9 cellular contexts compared by ENCODE assay signal in genomic region chr17:74605361-74605760, GRCh38. TPM values are rescaled to one million over a fixed set of nuclear protein-coding genes. Genes with fewer than 3 reads are reported as not detected.
A peak's percentile ranks its signal among the peaks of the same experiment; 100 is the strongest.
DNase-seq lines count a peak whose midpoint lies in the region; ATAC-seq and TF ChIP-seq lines count a peak whose summit lies in the region.
"Had no signal": no experiment of that assay in that cellular context is flagged by ENCODE, and none has a peak within 500 bp of the region (broad histone marks: within the 10 kb centered on the region; RNA-seq: fewer than 3 reads in every experiment).

No MANE protein-coding gene starts in this region.

- H3K4me3 ChIP-seq in smooth muscle cell: no peak overlapping the region
- H3K4me3 ChIP-seq in coronary artery: no peak overlapping the region

- H3F3A ChIP-seq in smooth muscle cell (ENCODE audit: low read depth): no peaks in the 10 kb centered on the region

- H2AFZ ChIP-seq in smooth muscle cell (ENCODE audit: low read depth): no peak overlapping the region

- ATAC-seq in Right ventricle myocardium superior (ENCODE audit: poor library complexity): peak; percentile 65

- no peaks in the 10 kb centered on the region for H3K36me3 ChIP-seq in smooth muscle cell (ENCODE audit: low read depth)

- peaks cover 8% of the 10 kb centered on the region for H3K27me3 ChIP-seq in smooth muscle cell (ENCODE audit: low read depth)

- H3K27ac ChIP-seq in smooth muscle cell (ENCODE audit: low read depth) (no peak overlapping the region), coronary artery (no peak overlapping the region)

- no peaks in the 10 kb centered on the region for H3K9me3 ChIP-seq in smooth muscle cell (replicated peaks; ENCODE audit: low read depth)

- 40% methylated on average over 10 of the region's 10 CpGs for WGBS in smooth muscle cell (ENCODE audit: low lambda C conversion rate)

- H3K79me2 ChIP-seq in smooth muscle cell (ENCODE audit: low read depth): no peaks in the 10 kb centered on the region

- no peaks in the 10 kb centered on the region for H4K20me1 ChIP-seq in smooth muscle cell (ENCODE audit: low read depth)

- no peak overlapping the region for H3K4me2 ChIP-seq in smooth muscle cell

- TF ChIP-seq CTCF in smooth muscle cell (IDR thresholded peaks at IDR 0.05; ENCODE audit: borderline replicate concordance, insufficient read depth, poor library complexity, severe bottlenecking) (no peak), coronary artery (IDR thresholded peaks at IDR 0.05) (no peak)

- intact Hi-C loops in Right ventricle myocardium superior (cut with DNase I): no loop called here

- no peaks in the 10 kb centered on the region for H3K4me1 ChIP-seq in smooth muscle cell (ENCODE audit: low read depth)

- DNase-seq in GM04503 (ENCODE audit: low read depth): peak; percentile 46
- peak; percentile 84 for DNase-seq in amniotic epithelial cell (ENCODE audit: low read depth)
- peak; percentile 77 for DNase-seq in Right ventricle myocardium superior
- DNase-seq in smooth muscle cell (lab: John Stamatoyannopoulos, UW; ENCODE audit: unreplicated experiment): peak; percentile 24
- DNase-seq in coronary artery (ENCODE audit: low spot score): no peak
- no peak for DNase-seq in activated CD4-positive, CD25-positive, alpha-beta regulatory T cell (lab: John Stamatoyannopoulos, UW)
- no peak for DNase-seq in GM19238 (ENCODE audit: insufficient read length, low spot score)
- DNase-seq in stimulated activated CD4-positive, alpha-beta T cell treated with anti-CD3 and anti-CD28 coated beads, Interleukin-4, amount 100 ng/mL, for 1 hour: no peak

- H3K9ac ChIP-seq in smooth muscle cell (ENCODE audit: low read depth): no peak overlapping the region

RNA-seq across cellular contexts. Expression of gene CD300LD, which starts 13.3 kb away (rescaled TPM):
- total RNA-seq in Right ventricle myocardium superior: not detected
- not detected in 2 replicates for total RNA-seq in smooth muscle cell
- polyA plus RNA-seq in smooth muscle cell: not detected in 2 replicates
- total RNA-seq: temporal lobe had no signal

RNA-seq across cellular contexts. Expression of gene CD300E, which starts 18.2 kb away (rescaled TPM):
- total RNA-seq in Right ventricle myocardium superior (0.38 TPM), smooth muscle cell (0.09 TPM in 1 of 2 replicates, not detected in the other)
- polyA plus RNA-seq in smooth muscle cell: not detected in 2 replicates

RNA-seq across cellular contexts. Expression of gene CD300H, which starts 38.1 kb away (rescaled TPM):
- total RNA-seq in Right ventricle myocardium superior (not detected), smooth muscle cell (not detected in 2 replicates)
- 0.65 TPM in 1 of 2 replicates, not detected in the other for polyA plus RNA-seq in smooth muscle cell
- total RNA-seq: temporal lobe had no signal

RNA-seq across cellular contexts. Expression of gene CD300C, which starts 59.4 kb away (rescaled TPM):
- total RNA-seq in Right ventricle myocardium superior (1.00 TPM), smooth muscle cell (not detected in 2 replicates)
- polyA plus RNA-seq in smooth muscle cell: 0.46 TPM in 1 of 2 replicates, not detected in the other

Comparison
In these comparisons a context has a peak if more than half of its experiments do, and no peak if none do; other contexts are left out.
1. DNase-seq: peak in GM04503 (single experiment), amniotic epithelial cell (single experiment), Right ventricle myocardium superior (single experiment) and smooth muscle cell (single experiment); none in coronary artery (single experiment), activated CD4-positive, CD25-positive, alpha-beta regulatory T cell (0 of 4), GM19238 (single experiment) and stimulated activated CD4-positive, alpha-beta T cell treated with anti-CD3 and anti-CD28 coated beads, Interleukin-4, amount 100 ng/mL, for 1 hour (single experiment).